ENCODE assay signal across 8 cellular contexts in genomic region chr3:49412632-49413337, GRCh38. TPM values are rescaled to one million over a fixed set of nuclear protein-coding genes. Genes with fewer than 3 reads are reported as not detected.
DNase-seq lines count a peak whose midpoint lies in the region; ATAC-seq lines count a peak whose summit lies in the region.

No MANE protein-coding gene starts in this region.

- H3K4me3 ChIP-seq in iPS-18c (ENCODE audit: insufficient read depth, low read depth, low read length): peak overlapping the region; percentile 96

- peak overlapping the region; percentile 89 for H3K4me3 Mint-ChIP-seq in activated T-helper 17 cell treated with anti-CD3 and anti-CD28 coated beads, Interleukin-2, amount 50 U/mL, for 72 hours
- H3K4me3 Mint-ChIP-seq in stimulated activated naive CD8-positive, alpha-beta T cell treated with anti-CD3 and anti-CD28 coated beads, Interleukin-15, amount 100 ng/mL, for 72 hours: peak overlapping the region; percentile 88 to 94

- DNase-seq in DMS53 (lab: John Stamatoyannopoulos, UW) (peak; percentile 46), DMS53 treated with DMSO at 0.1 percent for 48 hours (lab: John Stamatoyannopoulos, UW; ENCODE audit: unreplicated experiment) (no peak), middle frontal gyrus (ENCODE audit: extremely low spot score, low spot score) (no peak), NCI-H1436 (lab: John Stamatoyannopoulos, UW) (no peak), NCI-H2029 (lab: John Stamatoyannopoulos, UW) (no peak)
- DNase-seq in stimulated activated naive CD8-positive, alpha-beta T cell treated with anti-CD3 and anti-CD28 coated beads, Interleukin-15, amount 100 ng/mL, for 72 hours: no peak

- H3K9me3 ChIP-seq in iPS-18c (ENCODE audit: control insufficient read depth, insufficient read depth, low read length): no peaks in the 10 kb centered on the region

- peaks cover 78% of the 10 kb centered on the region for H3K36me3 Mint-ChIP-seq in activated T-helper 17 cell treated with anti-CD3 and anti-CD28 coated beads, Interleukin-2, amount 50 U/mL, for 72 hours (ENCODE audit: low read depth)

- no peaks in the 10 kb centered on the region for H3K9me3 Mint-ChIP-seq in activated T-helper 17 cell treated with anti-CD3 and anti-CD28 coated beads, Interleukin-2, amount 50 U/mL, for 72 hours
- H3K9me3 Mint-ChIP-seq in stimulated activated naive CD8-positive, alpha-beta T cell treated with anti-CD3 and anti-CD28 coated beads, Interleukin-15, amount 100 ng/mL, for 72 hours: no peaks in the 10 kb centered on the region

- no peaks in the 10 kb centered on the region for H3K27me3 Mint-ChIP-seq in activated T-helper 17 cell treated with anti-CD3 and anti-CD28 coated beads, Interleukin-2, amount 50 U/mL, for 72 hours
- no peaks in the 10 kb centered on the region for H3K27me3 Mint-ChIP-seq in stimulated activated naive CD8-positive, alpha-beta T cell treated with anti-CD3 and anti-CD28 coated beads, Interleukin-15, amount 100 ng/mL, for 72 hours

- H3K27ac Mint-ChIP-seq in activated T-helper 17 cell treated with anti-CD3 and anti-CD28 coated beads, Interleukin-2, amount 50 U/mL, for 72 hours: peak overlapping the region; percentile 94
- peak overlapping the region; percentile 96 to 97 for H3K27ac Mint-ChIP-seq in stimulated activated naive CD8-positive, alpha-beta T cell treated with anti-CD3 and anti-CD28 coated beads, Interleukin-15, amount 100 ng/mL, for 72 hours

- H3K4me1 Mint-ChIP-seq in activated T-helper 17 cell treated with anti-CD3 and anti-CD28 coated beads, Interleukin-2, amount 50 U/mL, for 72 hours: peaks cover 37% of the 10 kb centered on the region
- H3K4me1 Mint-ChIP-seq in stimulated activated naive CD8-positive, alpha-beta T cell treated with anti-CD3 and anti-CD28 coated beads, Interleukin-15, amount 100 ng/mL, for 72 hours: peaks cover 75% of the 10 kb centered on the region

- no peak for ATAC-seq in activated T-helper 17 cell treated with anti-CD3 and anti-CD28 coated beads, Interleukin-2, amount 50 U/mL, for 72 hours (replicated peaks)
- ATAC-seq in stimulated activated naive CD8-positive, alpha-beta T cell treated with anti-CD3 and anti-CD28 coated beads, Interleukin-15, amount 100 ng/mL, for 72 hours: no peak

RNA-seq across cellular contexts. Expression of gene TCTA, which starts 0.6 kb away (rescaled TPM):
- total RNA-seq in activated T-helper 17 cell treated with anti-CD3 and anti-CD28 coated beads, Interleukin-2, amount 50 U/mL, for 72 hours: 10 to 100 TPM; 14.3 to 18.0 TPM

RNA-seq across cellular contexts. Expression of gene RHOA, which starts 1.0 kb away (rescaled TPM):
- 100 to 1,000 TPM; 298 to 453 TPM for total RNA-seq in activated T-helper 17 cell treated with anti-CD3 and anti-CD28 coated beads, Interleukin-2, amount 50 U/mL, for 72 hours

RNA-seq across cellular contexts. Expression of gene AMT, which starts 9.5 kb away (rescaled TPM):
- total RNA-seq in activated T-helper 17 cell treated with anti-CD3 and anti-CD28 coated beads, Interleukin-2, amount 50 U/mL, for 72 hours: 1 to 10 TPM; 1.9 to 2.5 TPM

RNA-seq across cellular contexts. Expression of gene NICN1, which starts 16.3 kb away (rescaled TPM):
- total RNA-seq in activated T-helper 17 cell treated with anti-CD3 and anti-CD28 coated beads, Interleukin-2, amount 50 U/mL, for 72 hours: 10 to 100 TPM in 1 of 2 donors, 1 to 10 TPM in 1; 6.7 to 11.6 TPM

RNA-seq across cellular contexts. Expression of gene GPX1, which starts 54.6 kb away (rescaled TPM):
- total RNA-seq in activated T-helper 17 cell treated with anti-CD3 and anti-CD28 coated beads, Interleukin-2, amount 50 U/mL, for 72 hours: 100 to 1,000 TPM; 133 to 221 TPM
